1 cellular context compared by ENCODE assay signal in the genomic region with DNA sequence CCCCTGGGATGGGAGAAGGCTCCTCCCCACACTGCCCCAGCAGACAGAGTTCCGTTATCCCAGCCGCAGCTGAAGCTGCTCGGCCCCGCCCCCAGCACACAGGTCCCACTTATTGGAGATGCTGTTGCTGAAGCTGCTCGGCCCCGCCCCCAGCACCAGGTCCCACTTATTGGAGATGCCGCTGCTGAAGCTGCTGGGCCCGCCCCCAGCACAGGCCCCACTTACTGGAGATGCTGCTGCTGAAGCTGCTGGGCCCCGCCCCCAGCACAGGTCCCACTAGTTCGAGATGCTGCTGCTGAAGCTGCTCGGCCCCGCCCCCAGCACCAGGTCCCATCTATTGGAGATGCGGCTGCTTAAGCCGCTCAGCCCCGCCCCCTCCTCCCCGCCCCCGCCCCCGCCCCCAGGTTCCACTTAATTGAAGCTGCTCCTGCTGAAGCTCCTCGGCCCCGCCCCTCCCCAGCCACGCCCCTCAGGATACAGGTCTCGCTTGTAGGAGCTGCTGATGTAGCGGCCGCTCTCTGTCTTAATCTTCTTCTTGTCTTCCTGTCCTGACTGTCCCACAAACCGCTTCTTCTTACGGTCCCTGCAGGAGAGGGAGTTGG.
TF ChIP-seq lines count a peak whose summit lies in the region.

No MANE protein-coding gene starts in this region.

TF ChIP-seq in GM23338, 12 proteins besides CTCF, POLR2A, EP300 and RAD21 (continued from another document):
- TF ChIP-seq, protein P1, sequence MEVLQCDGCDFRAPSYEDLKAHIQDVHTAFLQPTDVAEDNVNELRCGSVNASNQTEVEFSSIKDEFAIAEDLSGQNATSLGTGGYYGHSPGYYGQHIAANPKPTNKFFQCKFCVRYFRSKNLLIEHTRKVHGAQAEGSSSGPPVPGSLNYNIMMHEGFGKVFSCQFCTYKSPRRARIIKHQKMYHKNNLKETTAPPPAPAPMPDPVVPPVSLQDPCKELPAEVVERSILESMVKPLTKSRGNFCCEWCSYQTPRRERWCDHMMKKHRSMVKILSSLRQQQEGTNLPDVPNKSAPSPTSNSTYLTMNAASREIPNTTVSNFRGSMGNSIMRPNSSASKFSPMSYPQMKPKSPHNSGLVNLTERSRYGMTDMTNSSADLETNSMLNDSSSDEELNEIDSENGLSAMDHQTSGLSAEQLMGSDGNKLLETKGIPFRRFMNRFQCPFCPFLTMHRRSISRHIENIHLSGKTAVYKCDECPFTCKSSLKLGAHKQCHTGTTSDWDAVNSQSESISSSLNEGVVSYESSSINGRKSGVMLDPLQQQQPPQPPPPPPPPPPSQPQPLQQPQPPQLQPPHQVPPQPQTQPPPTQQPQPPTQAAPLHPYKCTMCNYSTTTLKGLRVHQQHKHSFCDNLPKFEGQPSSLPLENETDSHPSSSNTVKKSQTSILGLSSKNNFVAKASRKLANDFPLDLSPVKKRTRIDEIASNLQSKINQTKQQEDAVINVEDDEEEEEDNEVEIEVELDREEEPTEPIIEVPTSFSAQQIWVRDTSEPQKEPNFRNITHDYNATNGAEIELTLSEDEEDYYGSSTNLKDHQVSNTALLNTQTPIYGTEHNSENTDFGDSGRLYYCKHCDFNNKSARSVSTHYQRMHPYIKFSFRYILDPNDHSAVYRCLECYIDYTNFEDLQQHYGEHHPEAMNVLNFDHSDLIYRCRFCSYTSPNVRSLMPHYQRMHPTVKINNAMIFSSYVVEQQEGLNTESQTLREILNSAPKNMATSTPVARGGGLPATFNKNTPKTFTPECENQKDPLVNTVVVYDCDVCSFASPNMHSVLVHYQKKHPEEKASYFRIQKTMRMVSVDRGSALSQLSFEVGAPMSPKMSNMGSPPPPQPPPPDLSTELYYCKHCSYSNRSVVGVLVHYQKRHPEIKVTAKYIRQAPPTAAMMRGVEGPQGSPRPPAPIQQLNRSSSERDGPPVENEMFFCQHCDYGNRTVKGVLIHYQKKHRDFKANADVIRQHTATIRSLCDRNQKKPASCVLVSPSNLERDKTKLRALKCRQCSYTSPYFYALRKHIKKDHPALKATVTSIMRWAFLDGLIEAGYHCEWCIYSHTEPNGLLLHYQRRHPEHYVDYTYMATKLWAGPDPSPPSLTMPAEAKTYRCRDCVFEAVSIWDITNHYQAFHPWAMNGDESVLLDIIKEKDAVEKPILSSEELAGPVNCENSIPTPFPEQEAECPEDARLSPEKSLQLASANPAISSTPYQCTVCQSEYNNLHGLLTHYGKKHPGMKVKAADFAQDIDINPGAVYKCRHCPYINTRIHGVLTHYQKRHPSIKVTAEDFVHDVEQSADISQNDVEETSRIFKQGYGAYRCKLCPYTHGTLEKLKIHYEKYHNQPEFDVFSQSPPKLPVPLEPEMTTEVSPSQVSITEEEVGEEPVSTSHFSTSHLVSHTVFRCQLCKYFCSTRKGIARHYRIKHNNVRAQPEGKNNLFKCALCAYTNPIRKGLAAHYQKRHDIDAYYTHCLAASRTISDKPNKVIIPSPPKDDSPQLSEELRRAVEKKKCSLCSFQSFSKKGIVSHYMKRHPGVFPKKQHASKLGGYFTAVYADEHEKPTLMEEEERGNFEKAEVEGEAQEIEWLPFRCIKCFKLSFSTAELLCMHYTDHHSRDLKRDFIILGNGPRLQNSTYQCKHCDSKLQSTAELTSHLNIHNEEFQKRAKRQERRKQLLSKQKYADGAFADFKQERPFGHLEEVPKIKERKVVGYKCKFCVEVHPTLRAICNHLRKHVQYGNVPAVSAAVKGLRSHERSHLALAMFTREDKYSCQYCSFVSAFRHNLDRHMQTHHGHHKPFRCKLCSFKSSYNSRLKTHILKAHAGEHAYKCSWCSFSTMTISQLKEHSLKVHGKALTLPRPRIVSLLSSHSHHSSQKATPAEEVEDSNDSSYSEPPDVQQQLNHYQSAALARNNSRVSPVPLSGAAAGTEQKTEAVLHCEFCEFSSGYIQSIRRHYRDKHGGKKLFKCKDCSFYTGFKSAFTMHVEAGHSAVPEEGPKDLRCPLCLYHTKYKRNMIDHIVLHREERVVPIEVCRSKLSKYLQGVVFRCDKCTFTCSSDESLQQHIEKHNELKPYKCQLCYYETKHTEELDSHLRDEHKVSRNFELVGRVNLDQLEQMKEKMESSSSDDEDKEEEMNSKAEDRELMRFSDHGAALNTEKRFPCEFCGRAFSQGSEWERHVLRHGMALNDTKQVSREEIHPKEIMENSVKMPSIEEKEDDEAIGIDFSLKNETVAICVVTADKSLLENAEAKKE (CRISPR knock-in tag; IDR thresholded peaks at IDR 0.05): no peak
- no peak for TF ChIP-seq REST (IDR thresholded peaks at IDR 0.05; ENCODE audit: unreplicated experiment)
- peak; percentile 32; the same call in 1 of the 2 replicates for TF ChIP-seq POLR2AphosphoS5 (IDR thresholded peaks at IDR 0.05; ENCODE audit: low read depth)
